ENCODE assay signal across 8 cellular contexts in genomic region chr1:78370779-78371482, GRCh38.
DNase-seq lines count a peak whose midpoint lies in the region; ATAC-seq and TF ChIP-seq lines count a peak whose summit lies in the region.

No MANE protein-coding gene starts in this region.

- TF ChIP-seq POLR2A in spleen (IDR thresholded peaks at IDR 0.05): no peak

- no peaks in the 10 kb centered on the region for H3K27me3 Mint-ChIP-seq in activated T-cell treated with anti-CD3 and anti-CD28 coated beads, Interleukin-2, amount 50 U/mL, for 24 hours

- H3K27me3 ChIP-seq in spleen (replicated peaks in 1 of 7): no peaks in the 10 kb centered on the region

- H3K4me3 Mint-ChIP-seq in activated T-cell treated with anti-CD3 and anti-CD28 coated beads, Interleukin-2, amount 50 U/mL, for 24 hours: no peak overlapping the region

- no peaks in the 10 kb centered on the region for H3K36me3 Mint-ChIP-seq in activated T-cell treated with anti-CD3 and anti-CD28 coated beads, Interleukin-2, amount 50 U/mL, for 24 hours (ENCODE audit: low read depth)

- H3K4me3 ChIP-seq in AG09309 (ENCODE audit: control insufficient read depth, low read depth, low read length) (no peak overlapping the region), choroid plexus epithelial cell (ENCODE audit: low read depth, low read length) (no peak overlapping the region), spleen (no peak overlapping the region)

- ATAC-seq in GM19467 (IDR thresholded peaks at IDR 0.05; ENCODE audit: unreplicated experiment) (peak; percentile 45), HG03139 (IDR thresholded peaks at IDR 0.05; ENCODE audit: unreplicated experiment) (peak; percentile 56)
- no peak for ATAC-seq in activated CD4-positive, CD25-positive, alpha-beta regulatory T cell treated with anti-CD3 and anti-CD28 coated beads, Interleukin-2, amount 50 U/mL, for 24 hours

- no peaks in the 10 kb centered on the region for H3K9me3 ChIP-seq in spleen

- H3K4me1 ChIP-seq in spleen: no peaks in the 10 kb centered on the region

- no peak overlapping the region for H3K27ac Mint-ChIP-seq in activated T-cell treated with anti-CD3 and anti-CD28 coated beads, Interleukin-2, amount 50 U/mL, for 24 hours

- no peaks in the 10 kb centered on the region for H3K9me3 Mint-ChIP-seq in activated T-cell treated with anti-CD3 and anti-CD28 coated beads, Interleukin-2, amount 50 U/mL, for 24 hours

- DNase-seq in AG09309 (ENCODE audit: low read depth) (peak; percentile 64), choroid plexus epithelial cell (ENCODE audit: low read depth) (peak; percentile 93), spleen (no peak), activated gamma-delta T cell (lab: John Stamatoyannopoulos, UW) (no peak)
- no peak for DNase-seq in activated T-cell treated with anti-CD3 and anti-CD28 coated beads, Interleukin-2, amount 50 U/mL, for 24 hours

- no peaks in the 10 kb centered on the region for H3K4me1 Mint-ChIP-seq in activated T-cell treated with anti-CD3 and anti-CD28 coated beads, Interleukin-2, amount 50 U/mL, for 24 hours (ENCODE audit: low read depth)

- H3K36me3 ChIP-seq in spleen: no peaks in the 10 kb centered on the region

- WGBS in spleen, 5 donors: 40 to 90% (median 60%) methylated on average over 2 of the region's 2 CpGs

- no peak overlapping the region for H3K27ac ChIP-seq in spleen

- no peak for TF ChIP-seq CTCF in AG09309 (IDR thresholded peaks at IDR 0.05; ENCODE audit: control insufficient read depth, insufficient read depth, low read depth, low read length, missing control alignments)
- no peak for TF ChIP-seq CTCF in choroid plexus epithelial cell (conservative IDR thresholded peaks at IDR 0.05; ENCODE audit: low read depth, low read length)
- TF ChIP-seq CTCF in spleen (IDR thresholded peaks at IDR 0.05 in 8 of 11, conservative IDR thresholded peaks at IDR 0.05 in 3 of 11): no peak

- intact Hi-C loops in spleen (cut with DNase I; ENCODE audit: low total_unique reads): no loop called here

Comparison
In these comparisons a context has a peak if more than half of its experiments do, and no peak if none do; other contexts are left out.
1. DNase-seq: peak in AG09309 (single experiment) and choroid plexus epithelial cell (single experiment); none in spleen (single experiment), activated T-cell treated with anti-CD3 and anti-CD28 coated beads, Interleukin-2, amount 50 U/mL, for 24 hours (single experiment) and activated gamma-delta T cell (single experiment).
2. ATAC-seq: peak in GM19467 (single experiment) and HG03139 (single experiment); none in activated CD4-positive, CD25-positive, alpha-beta regulatory T cell treated with anti-CD3 and anti-CD28 coated beads, Interleukin-2, amount 50 U/mL, for 24 hours (0 of 2).